8 cellular contexts compared by ENCODE assay signal in the genomic region with DNA sequence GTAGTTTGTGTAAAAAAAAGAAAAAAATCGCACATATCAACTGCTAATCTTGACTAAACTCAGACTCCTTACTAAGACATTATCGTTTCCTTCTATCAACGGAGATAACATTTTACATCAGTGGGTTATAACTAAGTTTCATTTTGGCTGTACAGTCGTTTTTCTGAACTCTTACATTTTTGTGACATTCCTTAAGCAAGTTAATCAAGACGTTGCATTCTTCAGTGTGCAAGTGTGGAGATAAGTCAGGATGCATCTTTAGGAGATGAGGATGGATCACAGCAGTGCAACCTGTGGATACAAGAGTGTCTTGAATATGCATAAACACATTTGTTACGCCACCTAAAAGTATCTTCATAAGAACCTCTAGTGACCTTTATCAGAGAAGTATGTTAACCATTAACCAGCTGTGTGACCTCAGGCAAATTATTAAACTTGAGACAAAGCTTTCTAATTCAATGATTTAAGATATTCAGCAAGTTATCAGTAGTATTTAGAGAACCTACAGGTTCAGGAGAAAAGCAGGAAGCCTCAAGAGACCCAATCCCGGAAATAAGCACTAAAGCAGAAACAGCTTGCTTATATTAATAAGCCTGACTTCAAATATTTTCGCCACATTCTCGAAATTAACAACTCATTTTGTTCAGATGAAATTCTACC. TPM values are rescaled to one million over a fixed set of nuclear protein-coding genes. Genes with fewer than 3 reads are reported as not detected.
DNase-seq lines count a peak whose midpoint lies in the region; ATAC-seq, FAIRE-seq and TF ChIP-seq lines count a peak whose summit lies in the region.

No MANE protein-coding gene starts in this region.

- H3K27me3 ChIP-seq in endodermal cell (ENCODE audit: control insufficient read depth, insufficient read depth, low read length, poor library complexity, severe bottlenecking), result no peaks in the 10 kb centered on the region

- 89 to 91% methylated on average over 4 to 7 of the region's 9 CpGs for WGBS in endodermal cell (ENCODE audit: insufficient coverage in 1 of 2, insufficient read length in 1 of 2), 2 experiments

- FAIRE-seq in GM19239 (lab: Jason Lieb, UNC), result peak; percentile 89

- peaks cover 19% of the 10 kb centered on the region for H3K36me3 Mint-ChIP-seq in endodermal cell (ENCODE audit: low read depth)
- peaks cover 57% of the 10 kb centered on the region for H3K36me3 Mint-ChIP-seq in stimulated activated naive CD8-positive, alpha-beta T cell treated with anti-CD3 and anti-CD28 coated beads, Interleukin-15, Interleukin-2, amounts not matched to agents 100 ng/mL and 50 ng/mL, for 24 hours (ENCODE audit: low read depth)

- DNase-seq in AG10803 (ENCODE audit: low read depth) (peak; percentile 39), GM19239 (ENCODE audit: insufficient read length, low spot score) (peak; percentile 8), endodermal cell (no peak), globus pallidus (ENCODE audit: low spot score) (no peak), HuH-7.5 (ENCODE audit: low spot score) (no peak), NCI-H1105 treated with DMSO at 0.1 percent for 48 hours (lab: John Stamatoyannopoulos, UW) (no peak)

- no peak overlapping the region for H3K4me3 Mint-ChIP-seq in endodermal cell
- peak overlapping the region; percentile 83 for H3K4me3 Mint-ChIP-seq in stimulated activated naive CD8-positive, alpha-beta T cell treated with anti-CD3 and anti-CD28 coated beads, Interleukin-15, Interleukin-2, amounts not matched to agents 100 ng/mL and 50 ng/mL, for 24 hours

- peak; percentile 47 for ATAC-seq in HG03565 (IDR thresholded peaks at IDR 0.05; ENCODE audit: unreplicated experiment)

- peaks cover 12% of the 10 kb centered on the region for H3K36me3 ChIP-seq in endodermal cell (ENCODE audit: control insufficient read depth, insufficient read depth, low read length)

- no peaks in the 10 kb centered on the region for H3K9me3 ChIP-seq in endodermal cell (ENCODE audit: control insufficient read depth, low read length)

- H3K27ac Mint-ChIP-seq in endodermal cell, result peak overlapping the region; percentile 66
- peak overlapping the region; percentile 91 for H3K27ac Mint-ChIP-seq in stimulated activated naive CD8-positive, alpha-beta T cell treated with anti-CD3 and anti-CD28 coated beads, Interleukin-15, Interleukin-2, amounts not matched to agents 100 ng/mL and 50 ng/mL, for 24 hours

- H3K9me3 Mint-ChIP-seq in endodermal cell, result peaks cover 6% of the 10 kb centered on the region
- H3K9me3 Mint-ChIP-seq in stimulated activated naive CD8-positive, alpha-beta T cell treated with anti-CD3 and anti-CD28 coated beads, Interleukin-15, Interleukin-2, amounts not matched to agents 100 ng/mL and 50 ng/mL, for 24 hours, result no peaks in the 10 kb centered on the region

- no peak overlapping the region for H3K9ac ChIP-seq in endodermal cell (ENCODE audit: extremely low read depth, low read length, poor library complexity, severe bottlenecking)

- H3K4me1 Mint-ChIP-seq in endodermal cell, result peaks cover 19% of the 10 kb centered on the region
- peaks cover 67% of the 10 kb centered on the region for H3K4me1 Mint-ChIP-seq in stimulated activated naive CD8-positive, alpha-beta T cell treated with anti-CD3 and anti-CD28 coated beads, Interleukin-15, Interleukin-2, amounts not matched to agents 100 ng/mL and 50 ng/mL, for 24 hours (ENCODE audit: low read depth)

- H3K4me1 ChIP-seq in endodermal cell (ENCODE audit: control insufficient read depth, insufficient read depth, low read length), result peaks cover 5% of the 10 kb centered on the region

- H3K4me3 ChIP-seq in AG10803 (ENCODE audit: low read length) (peak overlapping the region; percentile 10), endodermal cell (ENCODE audit: low read length) (peak overlapping the region; percentile 46)

- no peak overlapping the region for H3K27ac ChIP-seq in endodermal cell (ENCODE audit: low read depth, low read length)

- TF ChIP-seq CTCF in AG10803 (conservative IDR thresholded peaks at IDR 0.05; ENCODE audit: low read length) (no peak), endodermal cell (conservative IDR thresholded peaks at IDR 0.05) (no peak)

- no peaks in the 10 kb centered on the region for H3K27me3 Mint-ChIP-seq in endodermal cell (ENCODE audit: insufficient read depth)
- no peaks in the 10 kb centered on the region for H3K27me3 Mint-ChIP-seq in stimulated activated naive CD8-positive, alpha-beta T cell treated with anti-CD3 and anti-CD28 coated beads, Interleukin-15, Interleukin-2, amounts not matched to agents 100 ng/mL and 50 ng/mL, for 24 hours

RNA-seq across cellular contexts. Expression of gene CMC2, which starts 9.4 kb away (rescaled TPM):
- total RNA-seq in endodermal cell, result 100 to 1,000 TPM in 1 of 2 donors, 10 to 100 TPM in 1; 73.8 to 103 TPM
- 127 TPM for polyA plus RNA-seq in endodermal cell (2013, experiment 1 of 2)
- 147 TPM for polyA plus RNA-seq in endodermal cell (2013, experiment 2 of 2)

RNA-seq across cellular contexts. Expression of gene CENPN, which starts 9.7 kb away (rescaled TPM):
- 10 to 100 TPM; 45.1 to 52.8 TPM for total RNA-seq in endodermal cell
- polyA plus RNA-seq in endodermal cell (2013, experiment 1 of 2), result 53.6 TPM
- polyA plus RNA-seq in endodermal cell (2013, experiment 2 of 2), result 55.8 TPM

RNA-seq across cellular contexts. Expression of gene ATMIN, which starts 38.4 kb away (rescaled TPM):
- total RNA-seq in endodermal cell, result 10 to 100 TPM; 45.7 to 53.6 TPM
- 56.0 TPM for polyA plus RNA-seq in endodermal cell (2013, experiment 1 of 2)
- polyA plus RNA-seq in endodermal cell (2013, experiment 2 of 2), result 54.3 TPM

Comparison
In these comparisons a context has a peak if more than half of its experiments do, and no peak if none do; other contexts are left out.
1. DNase-seq: peak in AG10803 (single experiment) and GM19239 (single experiment); none in endodermal cell (single experiment), globus pallidus (single experiment), HuH-7.5 (single experiment) and NCI-H1105 treated with DMSO at 0.1 percent for 48 hours (single experiment).